8 cellular contexts compared by ENCODE assay signal in the genomic region with DNA sequence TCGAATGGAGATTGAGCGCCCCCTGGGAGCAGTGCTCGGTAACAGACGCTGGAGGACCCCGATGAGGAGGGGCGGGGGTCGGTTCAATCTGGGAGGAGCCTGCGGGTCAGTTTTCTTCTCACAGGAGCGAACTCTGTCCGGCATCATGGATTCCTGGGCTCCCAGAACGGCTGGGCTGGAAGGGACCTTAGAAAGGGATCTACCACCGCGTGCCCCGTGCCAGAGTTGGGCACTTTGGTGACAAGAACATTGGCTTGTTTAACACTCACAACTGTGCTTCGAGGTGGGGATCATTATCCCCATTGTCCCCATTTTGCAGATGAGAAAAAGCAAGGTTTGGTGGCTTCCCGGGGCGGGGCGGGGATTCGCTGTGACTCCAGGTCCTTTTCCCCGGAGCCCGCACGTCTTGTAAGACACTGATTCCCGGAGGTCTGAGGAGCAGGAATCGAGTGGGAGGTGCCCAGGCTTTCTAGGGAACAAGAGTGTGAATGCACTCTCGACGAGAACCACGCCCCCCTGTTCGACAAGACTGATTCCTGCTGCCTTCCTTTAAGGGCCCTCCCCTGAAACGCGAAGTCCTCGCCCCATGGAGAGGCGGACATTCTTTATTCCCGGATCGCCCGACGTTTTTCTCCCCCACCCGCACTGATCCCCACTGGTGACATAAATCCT. TPM values are rescaled to one million over a fixed set of nuclear protein-coding genes. Genes with fewer than 3 reads are reported as not detected.
DNase-seq lines count a peak whose midpoint lies in the region; ATAC-seq and TF ChIP-seq lines count a peak whose summit lies in the region.

No MANE protein-coding gene starts in this region.

- peaks cover 9% of the 10 kb centered on the region for H3K4me1 Mint-ChIP-seq in activated naive CD4-positive, alpha-beta T cell treated with anti-CD3 and anti-CD28 coated beads, Interleukin-2, amount 50 U/mL, for 24 hours

- peak overlapping the region; percentile 100 for H3K27ac Mint-ChIP-seq in activated naive CD4-positive, alpha-beta T cell treated with anti-CD3 and anti-CD28 coated beads, Interleukin-2, amount 50 U/mL, for 24 hours

- H3K27me3 Mint-ChIP-seq in activated naive CD4-positive, alpha-beta T cell treated with anti-CD3 and anti-CD28 coated beads, Interleukin-2, amount 50 U/mL, for 24 hours = no peaks in the 10 kb centered on the region

- H3K4me3 Mint-ChIP-seq in activated naive CD4-positive, alpha-beta T cell treated with anti-CD3 and anti-CD28 coated beads, Interleukin-2, amount 50 U/mL, for 24 hours = peak overlapping the region; percentile 99

- no peaks in the 10 kb centered on the region for H3K36me3 Mint-ChIP-seq in activated naive CD4-positive, alpha-beta T cell treated with anti-CD3 and anti-CD28 coated beads, Interleukin-2, amount 50 U/mL, for 24 hours

- DNase-seq in 8988T = peak; percentile 51
- DNase-seq in MV-4-11 (lab: John Stamatoyannopoulos, UW) = peak; percentile 68
- DNase-seq in SK-N-DZ (ENCODE audit: low spot score) = peak; percentile 92
- DNase-seq in glomerular endothelial cell (ENCODE audit: extremely low read depth, low read depth, low spot score) = peak; percentile 64
- peak; percentile 76 for DNase-seq in occipital lobe (lab: John Stamatoyannopoulos, UW)
- peak; percentile 92 for DNase-seq in superior temporal gyrus (ENCODE audit: extremely low spot score)

- TF ChIP-seq POLR2A in GM18505 (IDR thresholded peaks at IDR 0.05; ENCODE audit: borderline replicate concordance, extremely low read depth, insufficient read depth, insufficient read length) = peak; percentile 22

- H3K9me3 Mint-ChIP-seq in activated naive CD4-positive, alpha-beta T cell treated with anti-CD3 and anti-CD28 coated beads, Interleukin-2, amount 50 U/mL, for 24 hours = no peaks in the 10 kb centered on the region

- no peak for ATAC-seq in GM18505 (IDR thresholded peaks at IDR 0.05; ENCODE audit: unreplicated experiment)

RNA-seq across cellular contexts. Expression of a gene that starts 1.5 kb away (rescaled TPM):
- 29.6 and 48.9 TPM in 2 replicates for polyA plus RNA-seq in SK-N-DZ (2014; cell fraction: cytosol; rRNA removed)
- 36.6 and 41.0 TPM in 2 replicates for polyA plus RNA-seq in SK-N-DZ (2014; cell fraction: nucleus; rRNA removed)
- total RNA-seq in glomerular endothelial cell (29.5 and 29.9 TPM in 2 replicates), occipital lobe (56.1 TPM)

RNA-seq across cellular contexts. Expression of a gene that starts 25.5 kb away (rescaled TPM):
- polyA plus RNA-seq in SK-N-DZ (2014; cell fraction: cytosol; rRNA removed) = 0.10 and 0.60 TPM in 2 replicates
- 0.13 TPM in 1 of 2 replicates, not detected in the other for polyA plus RNA-seq in SK-N-DZ (2014; cell fraction: nucleus; rRNA removed)
- total RNA-seq in glomerular endothelial cell (0.19 and 0.53 TPM in 2 replicates), occipital lobe (not detected)

RNA-seq across cellular contexts. Expression of a gene that starts 27.0 kb away (rescaled TPM):
- 5.0 and 6.2 TPM in 2 replicates for polyA plus RNA-seq in SK-N-DZ (2014; cell fraction: cytosol; rRNA removed)
- polyA plus RNA-seq in SK-N-DZ (2014; cell fraction: nucleus; rRNA removed) = 1.1 and 7.3 TPM in 2 replicates
- total RNA-seq in glomerular endothelial cell (40.0 and 47.3 TPM in 2 replicates), occipital lobe (5.5 TPM)

RNA-seq across cellular contexts. Expression of a gene that starts 28.0 kb away (rescaled TPM):
- polyA plus RNA-seq in SK-N-DZ (2014; cell fraction: cytosol; rRNA removed) = 21.8 and 27.0 TPM in 2 replicates
- polyA plus RNA-seq in SK-N-DZ (2014; cell fraction: nucleus; rRNA removed) = 14.7 and 24.2 TPM in 2 replicates
- 44.5 and 54.5 TPM in 2 replicates for total RNA-seq in glomerular endothelial cell
- total RNA-seq in occipital lobe = 29.6 TPM

RNA-seq across cellular contexts. Expression of a gene that starts 35.7 kb away (rescaled TPM):
- polyA plus RNA-seq in SK-N-DZ (2014; cell fraction: cytosol; rRNA removed) = 4.9 and 5.6 TPM in 2 replicates
- 6.9 and 10.6 TPM in 2 replicates for polyA plus RNA-seq in SK-N-DZ (2014; cell fraction: nucleus; rRNA removed)
- total RNA-seq in glomerular endothelial cell (12.5 and 24.6 TPM in 2 replicates), occipital lobe (1.6 TPM)
